ENCODE assay signal across 11 cellular contexts in the genomic region with DNA sequence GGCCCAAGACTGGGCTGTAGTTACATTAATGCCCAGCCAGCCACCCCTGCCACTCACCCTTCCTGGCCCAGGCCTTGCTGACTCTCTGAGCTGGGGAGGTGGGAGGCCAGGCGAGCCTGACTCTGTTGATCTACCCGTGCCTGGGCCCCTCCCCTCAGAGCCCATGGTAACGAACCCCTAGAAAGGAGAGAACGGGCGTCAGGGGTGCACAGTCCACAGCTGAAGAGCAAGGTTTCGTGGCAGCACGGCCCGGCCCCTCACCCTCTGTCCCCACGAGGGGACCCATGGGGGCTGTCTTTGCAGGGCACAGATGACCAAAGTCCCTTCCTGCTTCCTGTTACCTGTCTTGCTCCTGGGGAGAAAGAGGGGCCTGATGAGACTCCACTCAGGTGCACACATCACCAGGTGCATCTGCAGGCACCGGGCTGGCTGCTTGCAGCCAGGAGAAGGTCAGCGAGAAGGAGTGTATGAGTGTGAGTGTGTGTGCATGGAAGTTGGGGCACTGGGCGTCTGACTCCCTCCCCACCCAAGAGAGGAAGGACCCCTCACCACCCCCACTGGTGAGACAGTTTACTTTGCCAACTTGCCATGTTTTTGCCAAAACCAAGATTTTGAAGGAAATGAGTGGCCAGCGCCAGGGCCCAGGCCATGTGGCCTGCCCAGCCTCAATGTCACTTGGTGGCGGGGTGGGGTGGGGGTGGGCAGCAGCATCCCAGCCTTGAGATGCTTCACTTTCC.
A peak's percentile ranks its signal among the peaks of the same experiment; 100 is the strongest.
DNase-seq lines count a peak whose midpoint lies in the region; ATAC-seq and TF ChIP-seq lines count a peak whose summit lies in the region.
"Had no signal": no experiment of that assay in that cellular context is flagged by ENCODE, and none has a peak within 500 bp of the region (broad histone marks: within the 10 kb centered on the region; RNA-seq: fewer than 3 reads in every experiment).

No MANE protein-coding gene starts in this region.

- H3K27me3 ChIP-seq in right lobe of liver = no peaks in the 10 kb centered on the region
- no peaks in the 10 kb centered on the region for H3K27me3 ChIP-seq in uterus
- no peaks in the 10 kb centered on the region for H3K27me3 ChIP-seq in prostate gland (replicated peaks; ENCODE audit: insufficient read depth)

- H3K27me3 Mint-ChIP-seq in activated naive CD4-positive, alpha-beta T cell treated with anti-CD3 and anti-CD28 coated beads, Interleukin-2, amount 50 U/mL, for 24 hours = no peaks in the 10 kb centered on the region
- H3K27me3 Mint-ChIP-seq in activated CD8-positive, alpha-beta T cell treated with anti-CD3 and anti-CD28 coated beads, Interleukin-2, amount 10 ng/mL, durations not matched to agents 7 days and 5 days (ENCODE audit: low read depth) = no peaks in the 10 kb centered on the region

- no peaks in the 10 kb centered on the region for H3K9me3 ChIP-seq in right lobe of liver
- no peaks in the 10 kb centered on the region for H3K9me3 ChIP-seq in uterus
- no peaks in the 10 kb centered on the region for H3K9me3 ChIP-seq in prostate gland

- no peak overlapping the region for H3K4me3 Mint-ChIP-seq in activated naive CD4-positive, alpha-beta T cell treated with anti-CD3 and anti-CD28 coated beads, Interleukin-2, amount 50 U/mL, for 24 hours
- peak overlapping the region; percentile 1 for H3K4me3 Mint-ChIP-seq in activated CD8-positive, alpha-beta T cell treated with anti-CD3 and anti-CD28 coated beads, Interleukin-2, amount 10 ng/mL, durations not matched to agents 7 days and 5 days

- H3K36me3 ChIP-seq in right lobe of liver = peaks cover 0 to 13% (median 8%) of the 10 kb centered on the region in 4 donors
- no peaks in the 10 kb centered on the region for H3K36me3 ChIP-seq in uterus
- no peaks in the 10 kb centered on the region for H3K36me3 ChIP-seq in prostate gland

- CTCF ChIA-PET in activated CD8-positive, alpha-beta T cell treated with anti-CD3 and anti-CD28 coated beads, Interleukin-2, amount 10 ng/mL, durations not matched to agents 7 days and 5 days (lab: Charles Lee) = interaction anchor here (0.6 kb wide), 1 partner anchor 371 kb away, joined by 3 read pairs; no protein-coding TSS in a partner anchor

- no peaks in the 10 kb centered on the region for H3K9me3 Mint-ChIP-seq in activated naive CD4-positive, alpha-beta T cell treated with anti-CD3 and anti-CD28 coated beads, Interleukin-2, amount 50 U/mL, for 24 hours
- no peaks in the 10 kb centered on the region for H3K9me3 Mint-ChIP-seq in activated CD8-positive, alpha-beta T cell treated with anti-CD3 and anti-CD28 coated beads, Interleukin-2, amount 10 ng/mL, durations not matched to agents 7 days and 5 days (ENCODE audit: insufficient read depth)

- 83% methylated on average over 1 of the region's 14 CpGs for WGBS in right lobe of liver (ENCODE audit: insufficient coverage, low coverage, low lambda C conversion rate, missing lambda C conversion rate)
- WGBS in prostate gland = 92% methylated on average over 10 of the region's 14 CpGs

- POLR2A ChIA-PET in activated CD8-positive, alpha-beta T cell treated with anti-CD3 and anti-CD28 coated beads, Interleukin-2, amount 10 ng/mL, durations not matched to agents 7 days and 5 days (lab: Charles Lee) = no interaction called here

- no peak for TF ChIP-seq POLR2A in right lobe of liver (IDR thresholded peaks at IDR 0.05)
- TF ChIP-seq POLR2A in uterus (IDR thresholded peaks at IDR 0.05) = no peak
- TF ChIP-seq POLR2A in prostate gland (IDR thresholded peaks at IDR 0.05) = no peak

- H3K4me3 ChIP-seq in right lobe of liver (no peak overlapping the region), uterus (no peak overlapping the region), prostate gland (no peak overlapping the region)

- ATAC-seq in activated CD8-positive, alpha-beta T cell treated with anti-CD3 and anti-CD28 coated beads, Interleukin-2, amount 10 ng/mL, durations not matched to agents 7 days and 5 days = no peak
- no peak for ATAC-seq in right lobe of liver
- no peak for ATAC-seq in HG03196 (IDR thresholded peaks at IDR 0.05; ENCODE audit: unreplicated experiment)

- H3K4me1 Mint-ChIP-seq in activated naive CD4-positive, alpha-beta T cell treated with anti-CD3 and anti-CD28 coated beads, Interleukin-2, amount 50 U/mL, for 24 hours = peaks cover 5% of the 10 kb centered on the region
- peaks cover 5% of the 10 kb centered on the region for H3K4me1 Mint-ChIP-seq in activated CD8-positive, alpha-beta T cell treated with anti-CD3 and anti-CD28 coated beads, Interleukin-2, amount 10 ng/mL, durations not matched to agents 7 days and 5 days (ENCODE audit: low read depth)

- intact Hi-C loops in right lobe of liver (cut with DNase I) (loop anchor here in 1 of 2 donors (10.0 kb wide), 1 partner anchor 105 kb away; no protein-coding TSS in a partner anchor), uterus (cut with DNase I; ENCODE audit: low total_unique reads) (loop anchor here (10.0 kb wide), 1 partner anchor 355 kb away; a partner anchor contains a TSS), prostate gland (cut with DNase I) (loop anchor here (10.0 kb wide), 1 partner anchor 415 kb away; no protein-coding TSS in a partner anchor)

- peaks cover 6% of the 10 kb centered on the region for H3K36me3 Mint-ChIP-seq in activated naive CD4-positive, alpha-beta T cell treated with anti-CD3 and anti-CD28 coated beads, Interleukin-2, amount 50 U/mL, for 24 hours
- peaks cover 45% of the 10 kb centered on the region for H3K36me3 Mint-ChIP-seq in activated CD8-positive, alpha-beta T cell treated with anti-CD3 and anti-CD28 coated beads, Interleukin-2, amount 10 ng/mL, durations not matched to agents 7 days and 5 days (ENCODE audit: low read depth)

- H3K27ac Mint-ChIP-seq in activated naive CD4-positive, alpha-beta T cell treated with anti-CD3 and anti-CD28 coated beads, Interleukin-2, amount 50 U/mL, for 24 hours = peak overlapping the region; percentile 17
- no peak overlapping the region for H3K27ac Mint-ChIP-seq in activated CD8-positive, alpha-beta T cell treated with anti-CD3 and anti-CD28 coated beads, Interleukin-2, amount 10 ng/mL, durations not matched to agents 7 days and 5 days

- H3K4me1 ChIP-seq in right lobe of liver (no peaks in the 10 kb centered on the region), uterus (no peaks in the 10 kb centered on the region), prostate gland (replicated peaks) (no peaks in the 10 kb centered on the region)

- H3K27ac ChIP-seq in right lobe of liver (no peak overlapping the region), uterus (no peak overlapping the region), prostate gland (no peak overlapping the region)

- no peak for DNase-seq in activated naive CD4-positive, alpha-beta T cell (lab: John Stamatoyannopoulos, UW)
- DNase-seq in activated CD8-positive, alpha-beta T cell treated with anti-CD3 and anti-CD28 coated beads, Interleukin-2, amount 10 ng/mL, durations not matched to agents 7 days and 5 days = no peak
- peak in 2 of 3 donors; percentile 37 to 42 for DNase-seq in right lobe of liver
- DNase-seq in uterus = peak; percentile 9 to 15
- DNase-seq in OCI-M2 (lab: John Stamatoyannopoulos, UW; ENCODE audit: unreplicated experiment) = no peak
- no peak for DNase-seq in prostate gland (ENCODE audit: low spot score)
- DNase-seq: DMS153; NK-92 treated with Interleukin-12 subunit alpha and Interleukin-12 subunit beta, amount 100 ng/mL, for 24 hours; nucleus accumbens had no signal

- TF ChIP-seq CTCF in right lobe of liver (IDR thresholded peaks at IDR 0.05) = no peak
- no peak for TF ChIP-seq CTCF in uterus (IDR thresholded peaks at IDR 0.05)
- no peak for TF ChIP-seq CTCF in prostate gland (IDR thresholded peaks at IDR 0.05)

Comparison
In these comparisons a context has a peak if more than half of its experiments do, and no peak if none do; other contexts are left out.
1. DNase-seq: peak in right lobe of liver (2 of 3) and uterus (2 of 2); none in activated naive CD4-positive, alpha-beta T cell (0 of 4), activated CD8-positive, alpha-beta T cell treated with anti-CD3 and anti-CD28 coated beads, Interleukin-2, amount 10 ng/mL, durations not matched to agents 7 days and 5 days (single experiment), OCI-M2 (single experiment) and prostate gland (single experiment).